In genomic region chr11:73384127-73384441, GRCh38 we compare ENCODE assay signal across 13 cellular contexts. TPM values are rescaled to one million over a fixed set of nuclear protein-coding genes. Genes with fewer than 3 reads are reported as not detected.
DNase-seq lines count a peak whose midpoint lies in the region; ATAC-seq and TF ChIP-seq lines count a peak whose summit lies in the region.
"Had no signal": no experiment of that assay in that cellular context is flagged by ENCODE, and none has a peak within 500 bp of the region (broad histone marks: within the 10 kb centered on the region; RNA-seq: fewer than 3 reads in every experiment).

No MANE protein-coding gene starts in this region.

- in situ Hi-C loops in HAP-1 (cut with MboI; ENCODE audit: low sequenced_read_pairs): no loop called here

- no peaks in the 10 kb centered on the region for H3K9me3 Mint-ChIP-seq in CD14-positive monocyte
- H3K9me3 Mint-ChIP-seq in activated naive CD4-positive, alpha-beta T cell treated with anti-CD3 and anti-CD28 coated beads, Interleukin-2, amount 50 U/mL, for 72 hours: no peaks in the 10 kb centered on the region
- H3K9me3 Mint-ChIP-seq in naive thymus-derived CD4-positive, alpha-beta T cell: no peaks in the 10 kb centered on the region

- H3K27me3 Mint-ChIP-seq in CD14-positive monocyte (ENCODE audit: low read depth in 3 of 3): no peaks in the 10 kb centered on the region
- H3K27me3 Mint-ChIP-seq in naive thymus-derived CD4-positive, alpha-beta T cell: no peaks in the 10 kb centered on the region

- H3K9me3 ChIP-seq in HEK293 (ENCODE audit: control insufficient read depth, insufficient read depth, low read depth, low read length): no peaks in the 10 kb centered on the region
- no peaks in the 10 kb centered on the region for H3K9me3 ChIP-seq in naive thymus-derived CD4-positive, alpha-beta T cell (ENCODE audit: control insufficient read depth in 2 of 3, low read length in 3 of 3)
- H3K9me3 ChIP-seq in HAP-1: no peaks in the 10 kb centered on the region
- H3K9me3 ChIP-seq: mucosa of descending colon had no signal

- peaks cover 0 to 3% of the 10 kb centered on the region in 2 experiments; a peak in 1 of 3 replicates for H3K36me3 ChIP-seq in HEK293 (ENCODE audit: control insufficient read depth in 2 of 2, insufficient read depth in 1 of 2, low read length in 2 of 2)
- no peaks in the 10 kb centered on the region for H3K36me3 ChIP-seq in naive thymus-derived CD4-positive, alpha-beta T cell (ENCODE audit: control insufficient read depth in 2 of 3, insufficient read depth in 3 of 3, low read length in 3 of 3)
- H3K36me3 ChIP-seq in HAP-1 (replicated peaks): no peaks in the 10 kb centered on the region; the same call in 1 of the 2 replicates

- peak overlapping the region; percentile 69 to 83 for H3K4me3 Mint-ChIP-seq in CD14-positive monocyte
- H3K4me3 Mint-ChIP-seq in naive thymus-derived CD4-positive, alpha-beta T cell: peak overlapping the region in 6 of 10 donors; percentile 6 to 74 (median 67)

- POLR2A ChIA-PET in HEK293 (lab: Yijun Ruan, JAX): no interaction called here
- POLR2A ChIA-PET in naive thymus-derived CD4-positive, alpha-beta T cell (lab: Charles Lee): interaction anchor here (1.3 to 1.4 kb wide), 2 partner anchors 10 to 33 kb away, joined by 3 to 4 read pairs; no protein-coding TSS in a partner anchor

- H3K4me1 ChIP-seq in HEK293 (ENCODE audit: control insufficient read depth, insufficient read depth, low read length) (peaks cover 11% of the 10 kb centered on the region; the same call in 1 of the 2 replicates), HAP-1 (peaks cover 6% of the 10 kb centered on the region; the same call in 1 of the 2 replicates)
- H3K4me1 ChIP-seq in naive thymus-derived CD4-positive, alpha-beta T cell (ENCODE audit: control insufficient read depth in 2 of 2, insufficient read depth in 2 of 2, low read length in 2 of 2): peaks cover 0 to 34% of the 10 kb centered on the region in 2 donors

- no peak for TF ChIP-seq CTCF in CD14-positive monocyte (IDR thresholded peaks at IDR 0.05)
- TF ChIP-seq CTCF in HEK293 (tag by site-specific recombination; IDR thresholded peaks at IDR 0.05): no peak

- no peaks in the 10 kb centered on the region for H3K27me3 ChIP-seq in naive thymus-derived CD4-positive, alpha-beta T cell (ENCODE audit: control insufficient read depth in 2 of 2, insufficient read depth in 2 of 2, low read length in 2 of 2)
- H3K27me3 ChIP-seq in HAP-1 (ENCODE audit: low read depth): no peaks in the 10 kb centered on the region

- no peak overlapping the region for H3K4me3 ChIP-seq in HEK293 (ENCODE audit: low read depth, low read length)
- no peak overlapping the region for H3K4me3 ChIP-seq in naive thymus-derived CD4-positive, alpha-beta T cell (ENCODE audit: low read length)
- H3K4me3 ChIP-seq in HAP-1: no peak overlapping the region
- H3K4me3 ChIP-seq: mucosa of descending colon had no signal

- DNase-seq in CD14-positive monocyte (ENCODE audit: low spot score): no peak
- no peak for DNase-seq in activated naive CD4-positive, alpha-beta T cell treated with anti-CD3 and anti-CD28 coated beads, Interleukin-2, amount 50 U/mL, for 72 hours (ENCODE audit: low spot score in 2 of 2)
- DNase-seq in naive thymus-derived CD4-positive, alpha-beta T cell: no peak
- DNase-seq in midbrain (lab: John Stamatoyannopoulos, UW): no peak
- DNase-seq in NCI-H446 (lab: John Stamatoyannopoulos, UW): no peak
- no peak for DNase-seq in HAP-1 (ENCODE audit: low spot score in 2 of 2)
- no peak for DNase-seq in kidney glomerular epithelial cell (lab: John Stamatoyannopoulos, UW)
- DNase-seq: aorta, NCI-H524, retina, T-helper 9 cell had no signal

- H3K27ac ChIP-seq in HEK293 (ENCODE audit: extremely low read depth, low read depth, low read length): no peak overlapping the region
- H3K27ac ChIP-seq in naive thymus-derived CD4-positive, alpha-beta T cell (ENCODE audit: low read depth, low read length): no peak overlapping the region

- intact Hi-C loops in CD14-positive monocyte (cut with micrococcal nuclease): no loop called here
- intact Hi-C loops in naive thymus-derived CD4-positive, alpha-beta T cell (cut with micrococcal nuclease): loop anchor here in 1 of 2 donors (2.0 kb wide), 1 partner anchor 33 kb away; no protein-coding TSS in a partner anchor

- H3K27ac Mint-ChIP-seq in CD14-positive monocyte: peak overlapping the region; percentile 95 to 99 (median 98)
- H3K27ac Mint-ChIP-seq in activated naive CD4-positive, alpha-beta T cell treated with anti-CD3 and anti-CD28 coated beads, Interleukin-2, amount 50 U/mL, for 72 hours: peak overlapping the region; percentile 54 to 72
- H3K27ac Mint-ChIP-seq in naive thymus-derived CD4-positive, alpha-beta T cell: peak overlapping the region in 7 of 9 donors; percentile 18 to 89 (median 68)

- no peak for ATAC-seq in activated naive CD4-positive, alpha-beta T cell treated with anti-CD3 and anti-CD28 coated beads, Interleukin-2, amount 50 U/mL, for 72 hours
- no peak for ATAC-seq in naive thymus-derived CD4-positive, alpha-beta T cell

- CTCF ChIA-PET in HEK293 (lab: Yijun Ruan, JAX): interaction anchor here (0.7 to 8.4 kb wide), 4 partner anchors 9 to 131 kb away, joined by 3 to 61 read pairs (median 5); no protein-coding TSS in a partner anchor
- CTCF ChIA-PET in naive thymus-derived CD4-positive, alpha-beta T cell (lab: Charles Lee): interaction anchor here (2.2 kb wide), 1 partner anchor 33 kb away, joined by 10 read pairs; no protein-coding TSS in a partner anchor

- peaks cover 99% of the 10 kb centered on the region for H3K4me1 Mint-ChIP-seq in CD14-positive monocyte
- peaks cover 62 to 72% (median 71%) of the 10 kb centered on the region in 7 donors for H3K4me1 Mint-ChIP-seq in naive thymus-derived CD4-positive, alpha-beta T cell

- peaks cover 46 to 71% of the 10 kb centered on the region in 2 donors for H3K36me3 Mint-ChIP-seq in CD14-positive monocyte
- H3K36me3 Mint-ChIP-seq in activated naive CD4-positive, alpha-beta T cell treated with anti-CD3 and anti-CD28 coated beads, Interleukin-2, amount 50 U/mL, for 72 hours: no peaks in the 10 kb centered on the region
- H3K36me3 Mint-ChIP-seq in naive thymus-derived CD4-positive, alpha-beta T cell: peaks cover 0 to 6% (median 0%) of the 10 kb centered on the region in 5 donors

TF ChIP-seq in HEK293, 187 proteins besides CTCF, POLR2A, EP300 and RAD21 (continues in another document):
- TF ChIP-seq ZNF677 (tag by site-specific recombination; IDR thresholded peaks at IDR 0.05) (no peak), ZNF792 (tag by site-specific recombination; IDR thresholded peaks at IDR 0.05) (no peak), ZNF830 (tag by site-specific recombination; IDR thresholded peaks at IDR 0.05; ENCODE audit: low read depth) (no peak), ZFHX2 (tag by site-specific recombination; conservative IDR thresholded peaks at IDR 0.05) (no peak), ATF2 (tag by site-specific recombination; IDR thresholded peaks at IDR 0.05; ENCODE audit: low read depth) (no peak), KLF1 (tag by site-specific recombination; IDR thresholded peaks at IDR 0.05) (peak; percentile 24; the same call in 1 of the 2 replicates), ZIC2 (tag by site-specific recombination; IDR thresholded peaks at IDR 0.05) (peak; percentile 4; the same call in 1 of the 2 replicates), ZNF112 (tag by site-specific recombination; IDR thresholded peaks at IDR 0.05) (no peak), ZNF311 (tag by site-specific recombination; IDR thresholded peaks at IDR 0.05; ENCODE audit: borderline replicate concordance) (no peak), ZNF324 (tag by site-specific recombination; IDR thresholded peaks at IDR 0.05) (no peak), PBX3 (CRISPR knock-in tag; IDR thresholded peaks at IDR 0.05) (no peak)

RNA-seq across cellular contexts. Expression of gene RELT, which starts 7.9 kb away (rescaled TPM):
- polyA plus RNA-seq in CD14-positive monocyte: 10 to 100 TPM; 16.4 to 27.3 TPM
- total RNA-seq in activated naive CD4-positive, alpha-beta T cell treated with anti-CD3 and anti-CD28 coated beads, Interleukin-2, amount 50 U/mL, for 72 hours: 10 to 100 TPM; 23.2 to 28.2 TPM
- total RNA-seq in naive thymus-derived CD4-positive, alpha-beta T cell: 100 to 1,000 TPM in 2 of 5 experiments, 10 to 100 TPM in 3; 11.9 to 275 (median 28.4) TPM
- 1 to 10 TPM; 2.0 to 6.4 TPM for polyA plus RNA-seq in naive thymus-derived CD4-positive, alpha-beta T cell
